In genomic region chrX:27008486-27008885, GRCh38 we compare ENCODE assay signal across 17 cellular contexts.
DNase-seq lines count a peak whose midpoint lies in the region; ATAC-seq and TF ChIP-seq lines count a peak whose summit lies in the region.
"Had no signal": no experiment of that assay in that cellular context is flagged by ENCODE, and none has a peak within 500 bp of the region (broad histone marks: within the 10 kb centered on the region; RNA-seq: fewer than 3 reads in every experiment).

No MANE protein-coding gene starts in this region.

- no peak for ATAC-seq in left colon
- ATAC-seq in GM18868 (IDR thresholded peaks at IDR 0.05; ENCODE audit: unreplicated experiment) = no peak
- ATAC-seq: GM23338 had no signal

- TF ChIP-seq CTCF in adrenal gland (IDR thresholded peaks at IDR 0.05) = no peak

- H3K27ac ChIP-seq in BLaER1 (no peak overlapping the region), adrenal gland (no peak overlapping the region)

- 46 to 58% (median 55%) methylated on average over 4 to 5 of the region's 5 CpGs for WGBS in adrenal gland, 4 donors

- intact Hi-C loops in left colon (cut with DNase I, micrococcal nuclease) (no loop called here), adrenal gland (cut with DNase I) (no loop called here)

- H3K4me1 ChIP-seq in BLaER1 (peaks cover 21% of the 10 kb centered on the region), adrenal gland (replicated peaks in 1 of 2) (no peaks in the 10 kb centered on the region)

- no peaks in the 10 kb centered on the region for H4K20me1 ChIP-seq in BLaER1

- no peak overlapping the region for H3K9ac ChIP-seq in BLaER1

- H3K9me3 ChIP-seq in BLaER1 (no peaks in the 10 kb centered on the region), adrenal gland (replicated peaks in 1 of 3) (no peaks in the 10 kb centered on the region)
- H3K9me3 ChIP-seq: MG63 had no signal

- no peak overlapping the region for H3K4me3 ChIP-seq in BLaER1
- no peak overlapping the region for H3K4me3 ChIP-seq in adrenal gland
- H3K4me3 ChIP-seq: GM23338, MG63 had no signal

- peaks cover 32% of the 10 kb centered on the region for H3K27me3 ChIP-seq in BLaER1
- no peaks in the 10 kb centered on the region for H3K27me3 ChIP-seq in adrenal gland
- H3K27me3 ChIP-seq: MG63 had no signal

- H3K36me3 ChIP-seq in BLaER1 (no peaks in the 10 kb centered on the region), adrenal gland (replicated peaks in 1 of 2) (no peaks in the 10 kb centered on the region)
- H3K36me3 ChIP-seq: MG63 had no signal

- H3K4me2 ChIP-seq in BLaER1 = peak overlapping the region; percentile 38
- H3K4me2 ChIP-seq: GM23338 had no signal

- in situ Hi-C loops in ACHN (cut with HindIII; ENCODE audit: low pct_ligation_motif_present, low pct_unique_long_range_greater_than_20kb, low sequenced_read_pairs) = no loop called here

- DNase-seq in NCI-H187 (lab: John Stamatoyannopoulos, UW) = peak; percentile 4 to 20
- peak; percentile 90 for DNase-seq in NCI-H446 treated with DMSO at 0.1 percent for 48 hours (lab: John Stamatoyannopoulos, UW)
- peak; percentile 62 for DNase-seq in SHP77 treated with DMSO at 0.1 percent for 48 hours (lab: John Stamatoyannopoulos, UW)
- DNase-seq in left colon = no peak
- DNase-seq in adrenal gland = no peak
- DNase-seq in ACHN = no peak
- DNase-seq: AML-193; CD4-positive, CD25-positive, alpha-beta regulatory T cell; GF-D8; KG1; MG63; NCI-H2081 treated with DMSO at 0.1 percent for 48 hours; NCI-H774; SIG-M5 had no signal

- TF ChIP-seq POLR2A in adrenal gland (IDR thresholded peaks at IDR 0.05) = no peak

Comparison
In these comparisons a context has a peak if more than half of its experiments do, and no peak if none do; other contexts are left out.
1. DNase-seq: peak in NCI-H187 (2 of 2), NCI-H446 treated with DMSO at 0.1 percent for 48 hours (single experiment) and SHP77 treated with DMSO at 0.1 percent for 48 hours (single experiment); none in left colon (0 of 2), adrenal gland (0 of 7) and ACHN (single experiment).